Comparison of ENCODE assay signal across 22 cellular contexts in genomic region chr9:26537211-26537610, GRCh38.
"Had no signal": no experiment of that assay in that cellular context is flagged by ENCODE, and none has a peak within 500 bp of the region (broad histone marks: within the 10 kb centered on the region; RNA-seq: fewer than 3 reads in every experiment).

No MANE protein-coding gene starts in this region.

- H3K36me3 Mint-ChIP-seq: activated naive CD8-positive, alpha-beta T cell treated with anti-CD3 and anti-CD28 coated beads, Interleukin-2, amount 10 ng/mL, durations not matched to agents 7 days and 5 days had no signal

- H3K9me3 ChIP-seq: body of pancreas had no signal

- DNase-seq: activated CD4-positive, alpha-beta T cell treated with anti-CD3 and anti-CD28 coated beads, Interleukin-2, amount 10 ng/mL, durations not matched to agents 7 days and 5 days; activated CD8-positive, alpha-beta T cell treated with anti-CD3 and anti-CD28 coated beads, Interleukin-2, amount 10 ng/mL, durations not matched to agents 7 days and 5 days; activated naive CD4-positive, alpha-beta T cell treated with Interleukin-2 at 50 U/mL for 16 hours; activated naive CD8-positive, alpha-beta T cell treated with anti-CD3 and anti-CD28 coated beads, Interleukin-2, amount 10 ng/mL, durations not matched to agents 7 days and 5 days; activated T-cell treated with anti-CD3 and anti-CD28 coated beads, Interleukin-2, amount 50 U/mL, for 24 hours; body of pancreas; dorsolateral prefrontal cortex; endodermal cell; foreskin keratinocyte; hypothalamus; kidney; left ventricle myocardium inferior; mammary epithelial cell; nephron progenitor cell; occipital lobe; retina; stimulated activated CD4-positive, alpha-beta T cell treated with anti-CD3 and anti-CD28 coated beads, Interleukin-1b, Interleukin-23, amount 100 ng/mL, for 48 hours; stimulated activated CD8-positive, alpha-beta memory T cell treated with anti-CD3 and anti-CD28 coated beads, Interleukin-4, amount 100 ng/mL, for 48 hours; stimulated activated naive CD4-positive, alpha-beta T cell; T-helper 2 cell had no signal

- H3K27me3 Mint-ChIP-seq: activated CD4-positive, alpha-beta T cell treated with anti-CD3 and anti-CD28 coated beads, Interleukin-2, amount 10 ng/mL, durations not matched to agents 7 days and 5 days; activated naive CD8-positive, alpha-beta T cell treated with anti-CD3 and anti-CD28 coated beads, Interleukin-2, amount 10 ng/mL, durations not matched to agents 7 days and 5 days; activated T-cell treated with anti-CD3 and anti-CD28 coated beads, Interleukin-2, amount 50 U/mL, for 24 hours had no signal

- H3K4me1 ChIP-seq: body of pancreas, foreskin keratinocyte, left ventricle myocardium inferior had no signal

- H3K36me3 ChIP-seq: left ventricle myocardium inferior had no signal

- H3K27ac Mint-ChIP-seq: activated CD4-positive, alpha-beta T cell treated with anti-CD3 and anti-CD28 coated beads, Interleukin-2, amount 10 ng/mL, durations not matched to agents 7 days and 5 days; activated CD8-positive, alpha-beta T cell treated with anti-CD3 and anti-CD28 coated beads, Interleukin-2, amount 10 ng/mL, durations not matched to agents 7 days and 5 days; activated naive CD8-positive, alpha-beta T cell treated with anti-CD3 and anti-CD28 coated beads, Interleukin-2, amount 10 ng/mL, durations not matched to agents 7 days and 5 days; activated T-cell treated with anti-CD3 and anti-CD28 coated beads, Interleukin-2, amount 50 U/mL, for 24 hours; activated T-helper 2 cell treated with anti-CD3 and anti-CD28 coated beads, Interferon-gamma antibody, Interleukin-2, Interleukin-4, amounts not matched to agents 10 μg/mL and 5 μg/mL and 100 μg/mL, durations not matched to agents 14 hours and 24 hours and 36 hours; endodermal cell; nephron progenitor cell had no signal

- H3K9me3 Mint-ChIP-seq: activated CD4-positive, alpha-beta T cell treated with anti-CD3 and anti-CD28 coated beads, Interleukin-2, amount 10 ng/mL, durations not matched to agents 7 days and 5 days; endodermal cell had no signal

- H3K4me3 Mint-ChIP-seq: activated CD4-positive, alpha-beta T cell treated with anti-CD3 and anti-CD28 coated beads, Interleukin-2, amount 10 ng/mL, durations not matched to agents 7 days and 5 days; activated CD8-positive, alpha-beta T cell treated with anti-CD3 and anti-CD28 coated beads, Interleukin-2, amount 10 ng/mL, durations not matched to agents 7 days and 5 days; activated naive CD8-positive, alpha-beta T cell treated with anti-CD3 and anti-CD28 coated beads, Interleukin-2, amount 10 ng/mL, durations not matched to agents 7 days and 5 days; activated T-cell treated with anti-CD3 and anti-CD28 coated beads, Interleukin-2, amount 50 U/mL, for 24 hours; endodermal cell; nephron progenitor cell had no signal

- H3K4me3 ChIP-seq: body of pancreas, dorsolateral prefrontal cortex, left ventricle myocardium inferior had no signal

- ATAC-seq: activated CD4-positive, CD25-positive, alpha-beta regulatory T cell treated with anti-CD3 and anti-CD28 coated beads, Interleukin-2, amount 50 U/mL, for 24 hours; activated CD8-positive, alpha-beta T cell treated with anti-CD3 and anti-CD28 coated beads, Interleukin-2, amount 10 ng/mL, durations not matched to agents 7 days and 5 days; body of pancreas; foreskin keratinocyte had no signal

- H3K27me3 ChIP-seq: body of pancreas, dorsolateral prefrontal cortex, foreskin keratinocyte had no signal

- H3K27ac ChIP-seq: body of pancreas, dorsolateral prefrontal cortex, foreskin keratinocyte, left ventricle myocardium inferior had no signal

- H3K4me1 Mint-ChIP-seq: activated CD4-positive, alpha-beta T cell treated with anti-CD3 and anti-CD28 coated beads, Interleukin-2, amount 10 ng/mL, durations not matched to agents 7 days and 5 days; activated naive CD8-positive, alpha-beta T cell treated with anti-CD3 and anti-CD28 coated beads, Interleukin-2, amount 10 ng/mL, durations not matched to agents 7 days and 5 days; nephron progenitor cell had no signal
